ENCODE assay signal across 8 cellular contexts in genomic region chr14:80850197-80850814, GRCh38.
DNase-seq lines count a peak whose midpoint lies in the region; ATAC-seq and TF ChIP-seq lines count a peak whose summit lies in the region.

No MANE protein-coding gene starts in this region.

- H3K27ac ChIP-seq in PC-9 (no peak overlapping the region), fibroblast of lung (ENCODE audit: insufficient read depth, low read length) (no peak overlapping the region)

- H3F3A ChIP-seq in PC-9 (ENCODE audit: insufficient read depth, low read depth): 0 out of 2 replicates have a peak, but pooled peaks cover 4% of the 10 kb centered on the region

- no peaks in the 10 kb centered on the region for H3K9me2 ChIP-seq in PC-9 (ENCODE audit: insufficient read depth)

- intact Hi-C loops in PC-9 (cut with micrococcal nuclease; ENCODE audit: unreplicated experiment): loop anchor here (1.0 kb wide), 2 partner anchors 794 to 1040 kb away; no protein-coding TSS in a partner anchor

- TF ChIP-seq CTCF in PC-9 (conservative IDR thresholded peaks at IDR 0.05): peak; percentile 94
- peak in 1 of 2 donors; percentile 41 for TF ChIP-seq CTCF in fibroblast of lung (conservative IDR thresholded peaks at IDR 0.05 in 1 of 2, IDR thresholded peaks at IDR 0.05 in 1 of 2; ENCODE audit: low read depth in 1 of 2, low read length in 2 of 2)
- peak; percentile 44 for TF ChIP-seq CTCF in retinal pigment epithelial cell (conservative IDR thresholded peaks at IDR 0.05; ENCODE audit: low read depth, low read length)

- H3K36me3 ChIP-seq in PC-9 (ENCODE audit: low read depth) (no peaks in the 10 kb centered on the region), fibroblast of lung (ENCODE audit: control insufficient read depth, insufficient read depth, low read length) (no peaks in the 10 kb centered on the region)

- H3K4me3 ChIP-seq in PC-9 (no peak overlapping the region), fibroblast of lung (replicated peaks in 1 of 4; ENCODE audit: control extremely low read depth in 1 of 4, insufficient read depth in 1 of 4, low read depth in 3 of 4, low read length in 4 of 4) (no peak overlapping the region), retinal pigment epithelial cell (ENCODE audit: low read length) (no peak overlapping the region)

- H3K4me2 ChIP-seq in PC-9 (no peak overlapping the region), fibroblast of lung (ENCODE audit: extremely low read depth, insufficient read depth, low read length) (no peak overlapping the region)

- H3K27me3 ChIP-seq in PC-9 (ENCODE audit: insufficient read depth, low read depth): no peaks in the 10 kb centered on the region
- H3K27me3 ChIP-seq in fibroblast of lung (ENCODE audit: control insufficient read depth, insufficient read depth, low read length): no peaks in the 10 kb centered on the region

- H3K4me1 ChIP-seq in PC-9 (replicated peaks; ENCODE audit: insufficient read depth): peaks cover 7% of the 10 kb centered on the region; the same call in 1 of the 2 replicates
- no peaks in the 10 kb centered on the region for H3K4me1 ChIP-seq in fibroblast of lung (ENCODE audit: control insufficient read depth, extremely low read depth, insufficient read depth, low read length)

- POLR2A ChIA-PET in PC-9 (lab: Charles Lee; ENCODE audit: unreplicated experiment): no interaction called here

- H4K20me1 ChIP-seq in PC-9 (ENCODE audit: insufficient read depth) (no peaks in the 10 kb centered on the region), fibroblast of lung (ENCODE audit: control insufficient read depth, extremely low read depth, insufficient read depth, low read length) (no peaks in the 10 kb centered on the region)

- H3K79me2 ChIP-seq in PC-9 (ENCODE audit: low read depth) (no peaks in the 10 kb centered on the region), fibroblast of lung (ENCODE audit: control insufficient read depth, insufficient read depth, low read length) (no peaks in the 10 kb centered on the region)

- CTCF ChIA-PET in PC-9 (lab: Charles Lee): interaction anchor here (0.8 kb wide), 1 partner anchor 1916 kb away, joined by 15 read pairs; no protein-coding TSS in a partner anchor

- ATAC-seq in HG02938 (IDR thresholded peaks at IDR 0.05; ENCODE audit: unreplicated experiment) (peak; percentile 78), HG02763 (IDR thresholded peaks at IDR 0.05; ENCODE audit: unreplicated experiment) (no peak)

- no peaks in the 10 kb centered on the region; the same call in 1 of the 2 replicates for H3K9me3 ChIP-seq in PC-9 (ENCODE audit: insufficient read depth, low read depth)
- no peaks in the 10 kb centered on the region for H3K9me3 ChIP-seq in fibroblast of lung (ENCODE audit: control insufficient read depth, insufficient read depth, low read depth, low read length)

- no peak overlapping the region for H2AFZ ChIP-seq in PC-9
- no peak overlapping the region for H2AFZ ChIP-seq in fibroblast of lung (ENCODE audit: low read length)

- DNase-seq in NCI-H524 (lab: John Stamatoyannopoulos, UW) (peak; percentile 9 to 58), NCI-H524 treated with DMSO at 0.1 percent for 48 hours (lab: John Stamatoyannopoulos, UW) (no peak), PC-9 (no peak), fibroblast of lung (ENCODE audit: low read depth in 2 of 2) (peak; percentile 30 to 76), retinal pigment epithelial cell (ENCODE audit: low read depth) (no peak), T1000 (lab: John Stamatoyannopoulos, UW) (no peak)

- H3K9ac ChIP-seq in fibroblast of lung (ENCODE audit: insufficient read depth, low read length): no peak overlapping the region

- BruUV-seq in PC-9 (replicated peaks; lab: Mats Ljungman, UMichigan): no TSS peak

Comparison
In these comparisons a context has a peak if more than half of its experiments do, and no peak if none do; other contexts are left out.
1. DNase-seq: peak in NCI-H524 (2 of 2) and fibroblast of lung (2 of 2); none in NCI-H524 treated with DMSO at 0.1 percent for 48 hours (single experiment), PC-9 (0 of 2), retinal pigment epithelial cell (single experiment) and T1000 (single experiment).